Comparison of ENCODE assay signal across 21 cellular contexts in genomic region chr6:111291860-111292259, GRCh38.
"Had no signal": no experiment of that assay in that cellular context is flagged by ENCODE, and none has a peak within 500 bp of the region (broad histone marks: within the 10 kb centered on the region; RNA-seq: fewer than 3 reads in every experiment).

No MANE protein-coding gene starts in this region.

- H3K27ac ChIP-seq: epithelial cell of prostate, parathyroid adenoma, skin epidermis, suprapubic skin had no signal

- H3K9me3 Mint-ChIP-seq: activated CD4-positive, alpha-beta memory T cell treated with anti-CD3 and anti-CD28 coated beads, Interleukin-2, amount 10 ng/mL, durations not matched to agents 7 days and 5 days; effector memory CD8-positive, alpha-beta T cell; mesothelial cell of epicardium; stimulated activated naive CD8-positive, alpha-beta T cell treated with anti-CD3 and anti-CD28 coated beads, Interleukin-15, Interleukin-2, amounts not matched to agents 100 ng/mL and 50 ng/mL, for 24 hours; T-helper 1 cell treated with Interleukin-12 subunit alpha and Interleukin-12 subunit beta and Interleukin-4 antibody, amounts not matched to agents 30 μg/mL and 1 μg/mL, for 36 hours; type B pancreatic cell had no signal

- H2AFZ ChIP-seq: parathyroid adenoma had no signal

- DNase-seq: activated CD4-positive, alpha-beta memory T cell treated with anti-CD3 and anti-CD28 coated beads, Interleukin-2, amount 10 ng/mL, durations not matched to agents 7 days and 5 days; activated CD4-positive, alpha-beta T cell treated with anti-CD3 and anti-CD28 coated beads for 36 hours; activated gamma-delta T cell; activated T-cell treated with anti-CD3 and anti-CD28 coated beads, Interleukin-2, amount 50 U/mL, for 48 hours; aorta; dermis blood vessel endothelial cell; effector memory CD8-positive, alpha-beta T cell; islet precursor cell; retina; stimulated activated CD4-positive, alpha-beta T cell treated with anti-CD3 and anti-CD28 coated beads, Interleukin-4, amount 100 ng/mL, for 4 hours; stimulated activated CD8-positive, alpha-beta memory T cell treated with anti-CD3 and anti-CD28 coated beads, Interleukin-4, amount 100 ng/mL, for 48 hours had no signal

- FAIRE-seq: bronchial epithelial cell had no signal

- H3K4me3 ChIP-seq: lung, skin epidermis, suprapubic skin had no signal

- H3K9me3 ChIP-seq: suprapubic skin had no signal

- H3K27ac Mint-ChIP-seq: activated CD4-positive, alpha-beta memory T cell treated with anti-CD3 and anti-CD28 coated beads, Interleukin-2, amount 10 ng/mL, durations not matched to agents 7 days and 5 days; activated CD4-positive, alpha-beta T cell treated with anti-CD3 and anti-CD28 coated beads for 36 hours; effector memory CD8-positive, alpha-beta T cell; mesothelial cell of epicardium; stimulated activated naive CD8-positive, alpha-beta T cell treated with anti-CD3 and anti-CD28 coated beads, Interleukin-15, Interleukin-2, amounts not matched to agents 100 ng/mL and 50 ng/mL, for 24 hours; T-helper 1 cell treated with Interleukin-12 subunit alpha and Interleukin-12 subunit beta and Interleukin-4 antibody, amounts not matched to agents 30 μg/mL and 1 μg/mL, for 36 hours; type B pancreatic cell had no signal

- H3K4me3 Mint-ChIP-seq: activated CD4-positive, alpha-beta memory T cell treated with anti-CD3 and anti-CD28 coated beads, Interleukin-2, amount 10 ng/mL, durations not matched to agents 7 days and 5 days; activated CD4-positive, alpha-beta T cell treated with anti-CD3 and anti-CD28 coated beads for 36 hours; effector memory CD8-positive, alpha-beta T cell; mesothelial cell of epicardium; stimulated activated naive CD8-positive, alpha-beta T cell treated with anti-CD3 and anti-CD28 coated beads, Interleukin-15, Interleukin-2, amounts not matched to agents 100 ng/mL and 50 ng/mL, for 24 hours; T-helper 1 cell treated with Interleukin-12 subunit alpha and Interleukin-12 subunit beta and Interleukin-4 antibody, amounts not matched to agents 30 μg/mL and 1 μg/mL, for 36 hours; type B pancreatic cell had no signal

- H3K9ac ChIP-seq: parathyroid adenoma had no signal

- H3K36me3 ChIP-seq: suprapubic skin had no signal

- ATAC-seq: effector memory CD8-positive, alpha-beta T cell had no signal

- H3K79me2 ChIP-seq: parathyroid adenoma had no signal

- H3K27me3 Mint-ChIP-seq: activated CD4-positive, alpha-beta memory T cell treated with anti-CD3 and anti-CD28 coated beads, Interleukin-2, amount 10 ng/mL, durations not matched to agents 7 days and 5 days; activated CD4-positive, alpha-beta T cell treated with anti-CD3 and anti-CD28 coated beads for 36 hours; effector memory CD8-positive, alpha-beta T cell; stimulated activated naive CD8-positive, alpha-beta T cell treated with anti-CD3 and anti-CD28 coated beads, Interleukin-15, Interleukin-2, amounts not matched to agents 100 ng/mL and 50 ng/mL, for 24 hours; type B pancreatic cell had no signal

- H3K4me1 ChIP-seq: suprapubic skin had no signal

- H3K27me3 ChIP-seq: suprapubic skin had no signal
